ENCODE assay signal across 8 cellular contexts in genomic region chr19:45607071-45608029, GRCh38. TPM values are rescaled to one million over a fixed set of nuclear protein-coding genes. Genes with fewer than 3 reads are reported as not detected.
A peak's percentile ranks its signal among the peaks of the same experiment; 100 is the strongest.
DNase-seq lines count a peak whose midpoint lies in the region; ATAC-seq and TF ChIP-seq lines count a peak whose summit lies in the region.

No MANE protein-coding gene starts in this region.

- no peaks in the 10 kb centered on the region for H4K20me1 ChIP-seq in OCI-LY7 (ENCODE audit: insufficient read depth, low read length)

- H3K9me3 ChIP-seq in HAP-1: no peaks in the 10 kb centered on the region; the same call in 1 of the 2 replicates
- peaks cover 6% of the 10 kb centered on the region; the same call in 1 of the 2 replicates for H3K9me3 ChIP-seq in OCI-LY7 (ENCODE audit: low read length)

- POLR2A ChIA-PET in OCI-LY7 (lab: Charles Lee): no interaction called here

- peaks cover 8% of the 10 kb centered on the region for H3K4me1 Mint-ChIP-seq in nephron
- peaks cover 14% of the 10 kb centered on the region for H3K4me1 Mint-ChIP-seq in type B pancreatic cell (ENCODE audit: unreplicated experiment)

- no peak overlapping the region; the same call in 1 of the 2 replicates for H3K4me2 ChIP-seq in OCI-LY7 (ENCODE audit: low read length)

- H3K4me1 ChIP-seq in HAP-1 (peaks cover 8% of the 10 kb centered on the region), OCI-LY7 (ENCODE audit: insufficient read depth, low read length, poor library complexity, severe bottlenecking) (peaks cover 4% of the 10 kb centered on the region)

- intact Hi-C loops in OCI-LY7 (cut with micrococcal nuclease; ENCODE audit: unreplicated experiment): no loop called here

- H3K27ac Mint-ChIP-seq in nephron (peak overlapping the region; percentile 23 to 56 (median 49)), type B pancreatic cell (peak overlapping the region; percentile 66)

- in situ Hi-C loops in HAP-1 (cut with MboI; ENCODE audit: low sequenced_read_pairs): no loop called here

- no TSS peak for BruUV-seq in OCI-LY7 (replicated peaks; lab: Mats Ljungman, UMichigan)

- H3K36me3 Mint-ChIP-seq in nephron (ENCODE audit: low read depth) (peaks cover 30% of the 10 kb centered on the region), type B pancreatic cell (peaks cover 15% of the 10 kb centered on the region)

- DNase-seq in Ammon's horn (ENCODE audit: low spot score) (peak; percentile 73), HAP-1 (ENCODE audit: low spot score in 2 of 2) (peak; percentile 80 to 93), OCI-LY7 (ENCODE audit: low spot score) (peak; percentile 28), foreskin fibroblast (peak; percentile 44 to 83), type B pancreatic cell (ENCODE audit: extremely low spot score, unreplicated experiment) (peak; percentile 82)
- peak in 3 of 4 experiments; percentile 10 to 26 (median 15) for DNase-seq in activated naive CD4-positive, alpha-beta T cell (lab: John Stamatoyannopoulos, UW)

- CTCF ChIA-PET in OCI-LY7 (lab: Charles Lee; ENCODE audit: unreplicated experiment): no interaction called here

- no peak for ATAC-seq in HG03175 (IDR thresholded peaks at IDR 0.05; ENCODE audit: unreplicated experiment)

- peak overlapping the region; percentile 46; the same call in 1 of the 2 replicates for H2AFZ ChIP-seq in OCI-LY7 (ENCODE audit: low read length)

- peak overlapping the region; percentile 22 for H3K4me3 ChIP-seq in HAP-1
- H3K4me3 ChIP-seq in OCI-LY7 (ENCODE audit: low read depth, low read length, poor library complexity, severe bottlenecking): no peak overlapping the region
- peak overlapping the region; percentile 31 to 41 for H3K4me3 ChIP-seq in foreskin fibroblast (ENCODE audit: low read depth in 1 of 2, low read length in 2 of 2)

- H3K36me3 ChIP-seq in HAP-1 (replicated peaks): peaks cover 15% of the 10 kb centered on the region
- H3K36me3 ChIP-seq in OCI-LY7 (ENCODE audit: insufficient read depth, low read length): peaks cover 17% of the 10 kb centered on the region

- TF ChIP-seq CTCF in OCI-LY7 (conservative IDR thresholded peaks at IDR 0.05; ENCODE audit: low read length): peak; percentile 77
- TF ChIP-seq CTCF in foreskin fibroblast (IDR thresholded peaks at IDR 0.05; ENCODE audit: low read depth, low read length): peak; percentile 88
- TF ChIP-seq CTCF in nephron (IDR thresholded peaks at IDR 0.05; ENCODE audit: unreplicated experiment in 3 of 3): peak; percentile 79 to 82 (median 81)
- peak; percentile 86 for TF ChIP-seq CTCF in type B pancreatic cell (conservative IDR thresholded peaks at IDR 0.05)

- no peaks in the 10 kb centered on the region for H3K9me2 ChIP-seq in OCI-LY7 (ENCODE audit: insufficient read depth, low read length)

- H3K27me3 Mint-ChIP-seq in nephron (ENCODE audit: low read depth) (peaks cover 20% of the 10 kb centered on the region), type B pancreatic cell (peaks cover 13% of the 10 kb centered on the region)

- no peak overlapping the region for H3K27ac ChIP-seq in OCI-LY7 (ENCODE audit: low read depth, low read length, poor library complexity, severe bottlenecking)

- H3K79me2 ChIP-seq in OCI-LY7 (ENCODE audit: insufficient read depth, low read depth, low read length): no peaks in the 10 kb centered on the region

- H3K4me3 Mint-ChIP-seq in nephron: peak overlapping the region; percentile 54 to 67 (median 54)
- H3K4me3 Mint-ChIP-seq in type B pancreatic cell: peak overlapping the region; percentile 68

- H3K9me3 Mint-ChIP-seq in nephron: peaks cover 8% of the 10 kb centered on the region
- peaks cover 6% of the 10 kb centered on the region for H3K9me3 Mint-ChIP-seq in type B pancreatic cell

- peaks cover 2% of the 10 kb centered on the region for H3K27me3 ChIP-seq in HAP-1 (ENCODE audit: low read depth)

RNA-seq across cellular contexts. Expression of gene GPR4, which starts 5.3 kb away (rescaled TPM):
- 0.38 TPM in 1 of 2 replicates, not detected in the other for total RNA-seq in OCI-LY7 (2014; rRNA removed; shearing (Covaris generic))
- not detected in 2 replicates for total RNA-seq in OCI-LY7 (2022)
- not detected in 2 replicates for total RNA-seq in type B pancreatic cell (ENCODE audit: low replicate concordance)

RNA-seq across cellular contexts. Expression of gene OPA3, which starts 22.7 kb away (rescaled TPM):
- 4.4 and 5.8 TPM in 2 replicates for total RNA-seq in OCI-LY7 (2014; rRNA removed; shearing (Covaris generic))
- total RNA-seq in OCI-LY7 (2022) (10.6 and 12.0 TPM in 2 replicates), type B pancreatic cell (ENCODE audit: low replicate concordance) (10.1 and 16.2 TPM in 2 replicates)

RNA-seq across cellular contexts. Expression of gene EML2, which starts 31.8 kb away (rescaled TPM):
- total RNA-seq in OCI-LY7 (2014; rRNA removed; shearing (Covaris generic)): 23.6 and 26.1 TPM in 2 replicates
- total RNA-seq in OCI-LY7 (2022) (47.5 and 52.5 TPM in 2 replicates), type B pancreatic cell (ENCODE audit: low replicate concordance) (46.9 and 61.4 TPM in 2 replicates)

Comparison
In these comparisons a context has a peak if more than half of its experiments do, and no peak if none do; other contexts are left out.
1. DNase-seq: peak in every context shown above with its lines; median percentile 86 in HAP-1; 82 in type B pancreatic cell; 73 in Ammon's horn; 64 in foreskin fibroblast; 28 in OCI-LY7; 15 in activated naive CD4-positive, alpha-beta T cell.